10 cellular contexts compared by ENCODE assay signal in genomic region chr7:92631067-92631829, GRCh38. TPM values are rescaled to one million over a fixed set of nuclear protein-coding genes. Genes with fewer than 3 reads are reported as not detected.
DNase-seq lines count a peak whose midpoint lies in the region; ATAC-seq and TF ChIP-seq lines count a peak whose summit lies in the region.
"Had no signal": no experiment of that assay in that cellular context is flagged by ENCODE, and none has a peak within 500 bp of the region (broad histone marks: within the 10 kb centered on the region; RNA-seq: fewer than 3 reads in every experiment).

No MANE protein-coding gene starts in this region.

- no peaks in the 10 kb centered on the region for H3K9me2 ChIP-seq in GM23248 (ENCODE audit: insufficient read depth)

- H3K4me3 Mint-ChIP-seq in natural killer cell: no peak overlapping the region

- H3K36me3 ChIP-seq in GM23248 (ENCODE audit: low read depth): no peaks in the 10 kb centered on the region
- H3K36me3 ChIP-seq in Panc1 (ENCODE audit: control insufficient read depth, insufficient read depth, low read length): no peaks in the 10 kb centered on the region
- H3K36me3 ChIP-seq in upper lobe of left lung: no peaks in the 10 kb centered on the region

- peak; percentile 54 for ATAC-seq in GM18858 (IDR thresholded peaks at IDR 0.05; ENCODE audit: unreplicated experiment)
- ATAC-seq in Panc1: no peak
- ATAC-seq in natural killer cell: peak in 1 of 3 donors; percentile 38
- ATAC-seq in upper lobe of left lung (ENCODE audit: low FRiP score in 2 of 2): no peak

- peaks cover 9% of the 10 kb centered on the region for H3K36me3 Mint-ChIP-seq in natural killer cell

- H3K27me3 Mint-ChIP-seq in natural killer cell (ENCODE audit: low read depth in 2 of 2): no peaks in the 10 kb centered on the region

- no peak for TF ChIP-seq EP300 in upper lobe of left lung (IDR thresholded peaks at IDR 0.05)

- H3K9me3 Mint-ChIP-seq in natural killer cell: peaks cover 0 to 3% of the 10 kb centered on the region in 2 donors

- H3K9ac ChIP-seq in GM23248: no peak overlapping the region

- in situ Hi-C loops in GM23248 (cut with MboI): no loop called here
- in situ Hi-C loops in Panc1 (cut with HindIII; ENCODE audit: low pct_unique_long_range_greater_than_20kb, low sequenced_read_pairs): no loop called here
- in situ Hi-C loops in GM13977 (cut with MboI; ENCODE audit: low pct_unique_long_range_greater_than_20kb, low sequenced_read_pairs, unreplicated experiment): no loop called here

- H3K4me1 ChIP-seq in GM23248 (ENCODE audit: insufficient read depth) (peaks cover 42% of the 10 kb centered on the region), Panc1 (ENCODE audit: control insufficient read depth, insufficient read depth, low read length) (peaks cover 30% of the 10 kb centered on the region), upper lobe of left lung (peaks cover 28 to 40% (median 36%) of the 10 kb centered on the region in 4 donors)

- H4K20me1 ChIP-seq in GM23248 (ENCODE audit: insufficient read depth): no peaks in the 10 kb centered on the region

- peaks cover 40% of the 10 kb centered on the region for H3F3A ChIP-seq in GM23248 (ENCODE audit: insufficient read depth)

- POLR2A ChIA-PET in Panc1 (lab: Charles Lee): no interaction called here

- H3K79me2 ChIP-seq in GM23248 (ENCODE audit: insufficient read depth): peaks cover 71% of the 10 kb centered on the region

- no peak for DNase-seq in GM23248
- no peak for DNase-seq in Panc1 (ENCODE audit: low read depth, low spot score)
- no peak for DNase-seq in natural killer cell
- DNase-seq in iPS-NIHi7 (ENCODE audit: extremely low spot score): no peak
- DNase-seq in GM13977 (ENCODE audit: low spot score): no peak
- DNase-seq in NCI-H2227 treated with DMSO at 0.1 percent for 48 hours (lab: John Stamatoyannopoulos, UW): no peak
- no peak for DNase-seq in upper lobe of left lung
- DNase-seq: activated gamma-delta T cell had no signal

- H2AFZ ChIP-seq in GM23248: no peak overlapping the region

- 98% methylated on average over 5 of the region's 5 CpGs for WGBS in GM23248 (ENCODE audit: low coverage in 1 of 2, low lambda C conversion rate in 2 of 2, missing lambda C conversion rate in 2 of 2), 2 experiments
- WGBS in upper lobe of left lung, 2 donors: 73 to 78% methylated on average over 5 of the region's 5 CpGs

- H3K27ac ChIP-seq in GM23248 (no peak overlapping the region; the same call in 1 of the 2 replicates), Panc1 (ENCODE audit: low read length) (peak overlapping the region; percentile 71), upper lobe of left lung (no peak overlapping the region)

- no peak for TF ChIP-seq POLR2A in upper lobe of left lung (IDR thresholded peaks at IDR 0.05)

- TF ChIP-seq CTCF in Panc1 (IDR thresholded peaks at IDR 0.05): no peak
- no peak for TF ChIP-seq CTCF in natural killer cell (IDR thresholded peaks at IDR 0.05)
- TF ChIP-seq CTCF in GM13977 (IDR thresholded peaks at IDR 0.05; ENCODE audit: extremely low read depth, insufficient read depth, missing control alignments): no peak
- TF ChIP-seq CTCF in upper lobe of left lung (IDR thresholded peaks at IDR 0.05): no peak

- peak overlapping the region; percentile 56 to 73 for H3K27ac Mint-ChIP-seq in natural killer cell

- intact Hi-C loops in Panc1 (cut with micrococcal nuclease; ENCODE audit: unreplicated experiment) (no loop called here), natural killer cell (cut with micrococcal nuclease) (no loop called here)

- H3K4me2 ChIP-seq in GM23248 (ENCODE audit: unreplicated experiment): peak overlapping the region; percentile 95

- H3K4me3 ChIP-seq in GM23248 (no peak overlapping the region), Panc1 (ENCODE audit: low read depth in 2 of 2, low read length in 2 of 2) (no peak overlapping the region), upper lobe of left lung (no peak overlapping the region)
- H3K4me3 ChIP-seq: lung had no signal

- H3K9me3 ChIP-seq in GM23248 (ENCODE audit: low read depth) (no peaks in the 10 kb centered on the region), Panc1 (ENCODE audit: control insufficient read depth, insufficient read depth, low read depth, low read length) (peaks cover 15% of the 10 kb centered on the region; the same call in 1 of the 2 replicates), upper lobe of left lung (no peaks in the 10 kb centered on the region)

- H3K4me1 Mint-ChIP-seq in natural killer cell: peaks cover 50 to 55% of the 10 kb centered on the region in 2 donors

- no TSS peak for BruUV-seq in Panc1 (replicated peaks; lab: Mats Ljungman, UMichigan)

- CTCF ChIA-PET in Panc1 (lab: Charles Lee): no interaction called here

- H3K27me3 ChIP-seq in GM23248 (replicated peaks; ENCODE audit: insufficient read depth): no peaks in the 10 kb centered on the region
- H3K27me3 ChIP-seq in Panc1 (ENCODE audit: control insufficient read depth, insufficient read depth, low read length): no peaks in the 10 kb centered on the region
- H3K27me3 ChIP-seq in upper lobe of left lung: no peaks in the 10 kb centered on the region

RNA-seq across cellular contexts. Expression of gene FAM133B, which starts 41.1 kb away (rescaled TPM):
- total RNA-seq in GM23248 (2014; rRNA removed; shearing (Covaris generic)): 17.1 and 18.2 TPM in 2 replicates
- polyA plus RNA-seq in GM23248 (2016; fragmentation: Nextera tagmentation; extraction: Ambion mirVana): 22.6 and 23.0 TPM in 2 replicates
- total RNA-seq in Panc1 (2021; ENCODE audit: unreplicated experiment) (27.7 TPM), natural killer cell (10 to 100 TPM; 68.5 to 75.1 (median 72.5) TPM), upper lobe of left lung (10 to 100 TPM; 10.1 to 42.5 (median 19.8) TPM)
- polyA plus RNA-seq in Panc1 (2012; ENCODE audit: insufficient read length): 20.2 TPM
